ENCODE assay signal across 8 cellular contexts in the genomic region with DNA sequence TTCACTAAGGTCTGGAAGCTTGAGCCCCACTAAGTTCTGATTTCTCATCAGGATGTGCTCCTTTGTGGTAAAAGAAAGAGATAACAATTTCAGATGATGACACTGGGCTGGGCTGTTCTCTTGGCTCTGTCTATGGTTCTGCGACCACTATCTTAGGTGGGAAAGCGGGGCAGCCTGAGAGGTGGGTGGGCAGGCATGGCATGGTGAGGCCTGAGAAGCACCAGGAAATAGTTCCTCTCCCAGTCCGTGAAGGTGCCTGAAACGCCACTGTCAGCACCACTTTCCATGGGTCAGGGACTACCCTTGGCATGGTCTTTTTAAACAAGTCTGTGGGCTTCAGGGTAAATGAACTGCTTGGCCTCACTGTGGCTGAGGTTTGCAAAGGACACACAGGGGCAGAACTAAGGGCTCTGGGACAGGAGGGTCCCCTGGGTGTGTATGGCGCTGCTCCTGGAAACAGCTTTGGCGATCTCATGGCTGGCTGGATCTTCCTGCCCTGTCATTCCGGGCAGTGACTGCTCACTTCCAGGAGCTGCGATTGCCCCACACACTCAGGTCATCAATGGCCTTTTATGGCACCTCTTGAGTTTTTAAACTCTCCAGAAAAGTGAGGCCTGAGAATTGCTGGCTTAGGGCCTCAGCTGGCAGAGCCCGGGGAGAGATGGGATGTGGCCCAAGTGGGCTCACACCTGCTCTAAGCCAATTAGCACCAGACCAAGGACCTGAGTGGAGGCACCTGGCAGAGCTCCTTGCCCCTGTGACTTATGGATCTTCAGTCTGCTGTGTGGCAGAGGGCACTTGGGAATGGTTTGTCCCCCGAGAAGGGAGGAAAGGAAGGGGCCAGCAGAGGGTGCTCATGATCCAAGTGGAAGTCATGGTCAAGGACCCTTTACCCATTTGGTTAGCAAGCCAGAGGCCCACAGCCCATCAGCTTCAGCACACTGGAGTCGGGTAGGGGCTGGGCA. TPM values are rescaled to one million over a fixed set of nuclear protein-coding genes. Genes with fewer than 3 reads are reported as not detected.
DNase-seq lines count a peak whose midpoint lies in the region; ATAC-seq and TF ChIP-seq lines count a peak whose summit lies in the region.
"Had no signal": no experiment of that assay in that cellular context is flagged by ENCODE, and none has a peak within 500 bp of the region (broad histone marks: within the 10 kb centered on the region; RNA-seq: fewer than 3 reads in every experiment).

No MANE protein-coding gene starts in this region.

- H3K36me3 ChIP-seq in iPS DF 6.9 (ENCODE audit: control insufficient read depth, insufficient read depth, low read length) (no peaks in the 10 kb centered on the region), testis (ENCODE audit: low read depth, missing control alignments) (no peaks in the 10 kb centered on the region)

- H3K27ac ChIP-seq in iPS DF 6.9 (ENCODE audit: low read length) = no peak overlapping the region
- peak overlapping the region in 1 of 2 donors; percentile 72 for H3K27ac ChIP-seq in testis

- no peak for ATAC-seq in GM19467 (IDR thresholded peaks at IDR 0.05; ENCODE audit: unreplicated experiment)
- ATAC-seq in GM18505 (IDR thresholded peaks at IDR 0.05; ENCODE audit: unreplicated experiment) = no peak

- DNase-seq in Daoy (ENCODE audit: low read depth) (peak; percentile 23), iPS DF 6.9 (ENCODE audit: low read depth, low spot score) (peak; percentile 58), testis (peak; percentile 36)
- DNase-seq in activated CD8-positive, alpha-beta memory T cell treated with anti-CD3 and anti-CD28 coated beads, Interleukin-2, amount 50 U/mL, for 48 hours = peak; percentile 43

- H3K4me3 ChIP-seq in iPS DF 6.9 (ENCODE audit: low read length) (no peak overlapping the region), testis (no peak overlapping the region)
- H3K4me3 ChIP-seq: skin epidermis had no signal

- intact Hi-C loops in testis (cut with DNase I; ENCODE audit: low total_unique reads) = no loop called here

- H3K27me3 ChIP-seq in iPS DF 6.9 (ENCODE audit: control insufficient read depth, insufficient read depth, low read length) = no peaks in the 10 kb centered on the region
- no peaks in the 10 kb centered on the region for H3K27me3 ChIP-seq in testis

- H3K4me1 ChIP-seq in iPS DF 6.9 (ENCODE audit: control insufficient read depth, insufficient read depth, low read length) = no peaks in the 10 kb centered on the region
- peaks cover 15% of the 10 kb centered on the region for H3K4me1 ChIP-seq in testis

- no peaks in the 10 kb centered on the region for H3K9me3 ChIP-seq in iPS DF 6.9 (ENCODE audit: control insufficient read depth, insufficient read depth, low read length)
- H3K9me3 ChIP-seq in testis = no peaks in the 10 kb centered on the region

- TF ChIP-seq POLR2A in testis (IDR thresholded peaks at IDR 0.05) (no peak), GM18505 (IDR thresholded peaks at IDR 0.05; ENCODE audit: borderline replicate concordance, extremely low read depth, insufficient read depth, insufficient read length) (no peak)

- peak; percentile 24; the same call in 1 of the 2 replicates for TF ChIP-seq CTCF in LNCAP (IDR thresholded peaks at IDR 0.05)
- TF ChIP-seq CTCF in testis (IDR thresholded peaks at IDR 0.05) = peak in 1 of 3 experiments; percentile 24

- WGBS in iPS DF 6.9 (ENCODE audit: insufficient coverage, insufficient read length) = no CpG with 5 or more reads among the region's 11 CpGs
- 80 to 88% methylated on average over 9 to 11 of the region's 11 CpGs for WGBS in testis, 2 donors

RNA-seq across cellular contexts. Expression of gene LYVE1, which starts 55.6 kb away (rescaled TPM):
- not detected in 2 replicates for total RNA-seq in Daoy (2014; rRNA removed; shearing (Covaris generic))
- total RNA-seq in testis = 1 to 10 TPM; 4.6 to 7.5 TPM
- polyA plus RNA-seq in testis (ENCODE audit: insufficient read depth, low read depth, low replicate concordance) = 24.1 TPM
